ENCODE assay signal across 8 cellular contexts in genomic region chr16:716250-716607, GRCh38. TPM values are rescaled to one million over a fixed set of nuclear protein-coding genes. Genes with fewer than 3 reads are reported as not detected.
A peak's percentile ranks its signal among the peaks of the same experiment; 100 is the strongest.
DNase-seq lines count a peak whose midpoint lies in the region; ATAC-seq, FAIRE-seq and TF ChIP-seq lines count a peak whose summit lies in the region.

No MANE protein-coding gene starts in this region.

- H3K4me1 ChIP-seq in BLaER1 treated with 17β-estradiol and CSF1 and Interleukin-3, amounts not matched to agents 10 nM and 100 nM, result peaks cover 55 to 77% (median 73%) of the 10 kb centered on the region in 10 experiments

- H3K36me3 ChIP-seq in BLaER1 treated with 17β-estradiol and CSF1 and Interleukin-3, amounts not matched to agents 10 nM and 100 nM, result no peaks in the 10 kb centered on the region

- H3K27ac ChIP-seq in BLaER1 treated with 17β-estradiol and CSF1 and Interleukin-3, amounts not matched to agents 10 nM and 100 nM, result no peak overlapping the region

- no peak for ATAC-seq in naive thymus-derived CD8-positive, alpha-beta T cell
- ATAC-seq in GM19395 (IDR thresholded peaks at IDR 0.05; ENCODE audit: unreplicated experiment), result no peak

- no peak for FAIRE-seq in D721Med (lab: Jason Lieb, UNC)

- no peaks in the 10 kb centered on the region for H3K9me3 ChIP-seq in BLaER1 treated with 17β-estradiol and CSF1 and Interleukin-3, amounts not matched to agents 10 nM and 100 nM (replicated peaks in 1 of 11)

- no peaks in the 10 kb centered on the region for H3K36me3 Mint-ChIP-seq in naive thymus-derived CD8-positive, alpha-beta T cell

- TF ChIP-seq CTCF in D721Med (IDR thresholded peaks at IDR 0.05; ENCODE audit: insufficient read depth, missing control alignments), result no peak

- peak overlapping the region; percentile 91 to 100 (median 100) for H3K4me2 ChIP-seq in BLaER1 treated with 17β-estradiol and CSF1 and Interleukin-3, amounts not matched to agents 10 nM and 100 nM

- peaks cover 22 to 65% (median 54%) of the 10 kb centered on the region in 11 experiments for H3K27me3 ChIP-seq in BLaER1 treated with 17β-estradiol and CSF1 and Interleukin-3, amounts not matched to agents 10 nM and 100 nM

- peaks cover 0 to 3% (median 0%) of the 10 kb centered on the region in 5 donors for H3K27me3 Mint-ChIP-seq in naive thymus-derived CD8-positive, alpha-beta T cell

- DNase-seq in M059J (ENCODE audit: low read depth) (peak; percentile 87), cerebellum (ENCODE audit: low spot score) (peak; percentile 74), NCI-H510A (lab: John Stamatoyannopoulos, UW) (no peak), NCI-H2081 (lab: John Stamatoyannopoulos, UW) (no peak), D721Med (ENCODE audit: insufficient read length, low spot score) (no peak)
- no peak for DNase-seq in naive thymus-derived CD8-positive, alpha-beta T cell

- H3K27ac Mint-ChIP-seq in naive thymus-derived CD8-positive, alpha-beta T cell, result peak overlapping the region in 1 of 10 donors; percentile 20

- no peaks in the 10 kb centered on the region for H3K9me3 Mint-ChIP-seq in naive thymus-derived CD8-positive, alpha-beta T cell

- H4K20me1 ChIP-seq in BLaER1 treated with 17β-estradiol and CSF1 and Interleukin-3, amounts not matched to agents 10 nM and 100 nM, result peaks cover 0 to 73% (median 43%) of the 10 kb centered on the region in 11 experiments; a peak in 18 of 22 replicates

- peak overlapping the region; percentile 39 to 83 (median 62) for H3K4me3 Mint-ChIP-seq in naive thymus-derived CD8-positive, alpha-beta T cell

- peaks cover 13 to 41% (median 33%) of the 10 kb centered on the region in 4 donors for H3K4me1 Mint-ChIP-seq in naive thymus-derived CD8-positive, alpha-beta T cell

- H3K4me3 ChIP-seq in BLaER1 treated with 17β-estradiol and CSF1 and Interleukin-3, amounts not matched to agents 10 nM and 100 nM, result peak overlapping the region in 8 of 10 experiments; percentile 63 to 75 (median 70); a peak in 15 of 20 replicates

- POLR2A ChIA-PET in naive thymus-derived CD8-positive, alpha-beta T cell (lab: Charles Lee), result interaction anchor here (0.6 to 21.0 kb wide), 12 partner anchors 9 to 92 kb away, joined by 3 to 411 read pairs (median 4); partner anchors contain the start of genes CCDC78, CHTF18, CIAO3 and HAGHL

- H3K9ac ChIP-seq in BLaER1 treated with 17β-estradiol and CSF1 and Interleukin-3, amounts not matched to agents 10 nM and 100 nM, result peak overlapping the region in 6 of 11 experiments; percentile 23 to 80 (median 72); a peak in 9 of 22 replicates

RNA-seq across cellular contexts. Expression of gene METRN, which starts 1.3 kb away (rescaled TPM):
- total RNA-seq in M059J (2014; rRNA removed; shearing (Covaris generic)), result 96.4 and 142 TPM in 2 replicates
- 78.9 TPM for total RNA-seq in cerebellum
- 10 to 100 TPM; 13.1 to 14.4 TPM for total RNA-seq in naive thymus-derived CD8-positive, alpha-beta T cell
- 10 to 100 TPM; 22.1 to 40.9 (median 35.8) TPM for polyA plus RNA-seq in naive thymus-derived CD8-positive, alpha-beta T cell

RNA-seq across cellular contexts. Expression of gene ANTKMT, which starts 4.7 kb away (rescaled TPM):
- total RNA-seq in M059J (2014; rRNA removed; shearing (Covaris generic)), result 11.0 and 30.4 TPM in 2 replicates
- 12.2 TPM for total RNA-seq in cerebellum
- 10 to 100 TPM; 44.3 to 48.2 TPM for total RNA-seq in naive thymus-derived CD8-positive, alpha-beta T cell
- polyA plus RNA-seq in naive thymus-derived CD8-positive, alpha-beta T cell, result 100 to 1,000 TPM in 2 of 3 donors, 10 to 100 TPM in 1; 93.5 to 128 (median 113) TPM

RNA-seq across cellular contexts. Expression of gene CCDC78, which starts 10.0 kb away (rescaled TPM):
- 0.25 TPM in 1 of 2 replicates, not detected in the other for total RNA-seq in M059J (2014; rRNA removed; shearing (Covaris generic))
- 2.2 TPM for total RNA-seq in cerebellum
- total RNA-seq in naive thymus-derived CD8-positive, alpha-beta T cell, result 10 to 100 TPM; 12.0 to 15.1 TPM
- polyA plus RNA-seq in naive thymus-derived CD8-positive, alpha-beta T cell, result 1 to 10 TPM in 2 of 3 donors, not detected in 1; 1.1 to 1.4 TPM

RNA-seq across cellular contexts. Expression of gene FBXL16, which starts 10.6 kb away (rescaled TPM):
- 8.1 and 12.0 TPM in 2 replicates for total RNA-seq in M059J (2014; rRNA removed; shearing (Covaris generic))
- 5.4 TPM for total RNA-seq in cerebellum
- 10 to 100 TPM; 28.4 to 29.3 TPM for total RNA-seq in naive thymus-derived CD8-positive, alpha-beta T cell
- polyA plus RNA-seq in naive thymus-derived CD8-positive, alpha-beta T cell, result 10 to 100 TPM in 1 of 3 donors, 1 to 10 TPM in 2; 3.0 to 22.0 (median 9.5) TPM

RNA-seq across cellular contexts. Expression of gene HAGHL, which starts 10.7 kb away (rescaled TPM):
- total RNA-seq in M059J (2014; rRNA removed; shearing (Covaris generic)), result 3.6 and 4.9 TPM in 2 replicates
- 5.4 TPM for total RNA-seq in cerebellum
- total RNA-seq in naive thymus-derived CD8-positive, alpha-beta T cell, result 10 to 100 TPM; 50.1 to 67.0 TPM
- polyA plus RNA-seq in naive thymus-derived CD8-positive, alpha-beta T cell, result 1 to 10 TPM; 5.0 to 6.2 (median 6.0) TPM

Comparison
In these comparisons a context has a peak if more than half of its experiments do, and no peak if none do; other contexts are left out.
1. DNase-seq: peak in M059J (single experiment) and cerebellum (single experiment); none in naive thymus-derived CD8-positive, alpha-beta T cell (0 of 10), NCI-H510A (single experiment), NCI-H2081 (0 of 2) and D721Med (single experiment).